8 cellular contexts compared by ENCODE assay signal in genomic region chr1:35886606-35887431, GRCh38. TPM values are rescaled to one million over a fixed set of nuclear protein-coding genes. Genes with fewer than 3 reads are reported as not detected.
DNase-seq lines count a peak whose midpoint lies in the region; ATAC-seq and TF ChIP-seq lines count a peak whose summit lies in the region.

No MANE protein-coding gene starts in this region.

- no peak overlapping the region for H4K91ac ChIP-seq in H9 (ENCODE audit: insufficient read length, low read depth, low read length)

- no peak overlapping the region for H2AFZ ChIP-seq in H9 (ENCODE audit: low read length)

- WGBS in H9 (ENCODE audit: extremely low coverage, insufficient read length, low lambda C conversion rate) = no CpG with 5 or more reads among the region's 3 CpGs

- H3K14ac ChIP-seq in H9 (ENCODE audit: insufficient read depth, low read length) = no peak overlapping the region

- H3K18ac ChIP-seq in H9 (ENCODE audit: insufficient read length, low read depth, low read length) = no peak overlapping the region

- H4K5ac ChIP-seq in H9 (ENCODE audit: insufficient read length, low read depth, low read length) = no peak overlapping the region

- H3K4me1 ChIP-seq in H9 (ENCODE audit: insufficient read depth, low read length) = peaks cover 16% of the 10 kb centered on the region
- peaks cover 18% of the 10 kb centered on the region for H3K4me1 ChIP-seq in effector memory CD4-positive, alpha-beta T cell (ENCODE audit: control insufficient read depth, insufficient read depth, low read length, poor library complexity, severe bottlenecking)

- no peak overlapping the region for H3K56ac ChIP-seq in H9 (ENCODE audit: insufficient read length, low read depth, low read length)

- no peak overlapping the region for H3T11ph ChIP-seq in H9 (ENCODE audit: low read length)

- H3K27ac ChIP-seq in H9 (ENCODE audit: insufficient read length, low read depth, low read length) (no peak overlapping the region), VCaP (peak overlapping the region; percentile 28; the same call in 1 of the 2 replicates), dorsolateral prefrontal cortex (peak overlapping the region in 17 of 59 donors; percentile 2 to 66 (median 40))
- no peak overlapping the region for H3K27ac ChIP-seq in effector memory CD4-positive, alpha-beta T cell (ENCODE audit: insufficient read depth, low read length, poor library complexity, severe bottlenecking)

- H3K4me2 ChIP-seq in H9 (ENCODE audit: insufficient read depth, insufficient read length, low read length) = peak overlapping the region; percentile 72

- TF ChIP-seq CTCF in H9 (conservative IDR thresholded peaks at IDR 0.05) = no peak
- TF ChIP-seq CTCF in VCaP (conservative IDR thresholded peaks at IDR 0.05) = no peak
- TF ChIP-seq CTCF in dorsolateral prefrontal cortex (IDR thresholded peaks at IDR 0.05 in 54 of 56, conservative IDR thresholded peaks at IDR 0.05 in 2 of 56; ENCODE audit: low read depth in 1 of 56, partially characterized antibody in 56 of 56) = no peak

- H2BK20ac ChIP-seq in H9 (ENCODE audit: low read depth, low read length, poor library complexity, severe bottlenecking) = no peak overlapping the region

- H2BK12ac ChIP-seq in H9 (ENCODE audit: insufficient read length, low read depth, low read length) = no peak overlapping the region

- no peak overlapping the region for H4K8ac ChIP-seq in H9 (replicated peaks; ENCODE audit: insufficient read length, low read depth, low read length)

- H3K4me3 Mint-ChIP-seq in H9 = peak overlapping the region; percentile 69 to 82

- H3K27me3 ChIP-seq in H9 (ENCODE audit: insufficient read depth, low read length) = no peaks in the 10 kb centered on the region
- no peaks in the 10 kb centered on the region for H3K27me3 ChIP-seq in dorsolateral prefrontal cortex
- H3K27me3 ChIP-seq in effector memory CD4-positive, alpha-beta T cell (replicated peaks; ENCODE audit: control insufficient read depth, insufficient read depth, low read length, poor library complexity, severe bottlenecking) = no peaks in the 10 kb centered on the region

- no peak overlapping the region for H2BK15ac ChIP-seq in H9 (ENCODE audit: low read depth, low read length)

- no peak overlapping the region for H3K4ac ChIP-seq in H9 (ENCODE audit: low read depth, low read length)

- peaks cover 24% of the 10 kb centered on the region; the same call in 1 of the 2 replicates for H3K79me2 ChIP-seq in H9 (ENCODE audit: insufficient read depth, low read length)

- no peak overlapping the region for H2BK120ac ChIP-seq in H9 (ENCODE audit: low read depth, low read length, poor library complexity, severe bottlenecking)

- intact Hi-C loops in dorsolateral prefrontal cortex (cut with DNase I) = loop anchor here in 1 of 2 donors (10.0 kb wide), 1 partner anchor 198 kb away; the partner anchor contains the start of genes ADPRS and TEKT2

- H3K36me3 Mint-ChIP-seq in H9 (ENCODE audit: insufficient read depth in 1 of 3, low read depth in 3 of 3) = peaks cover 14 to 31% (median 28%) of the 10 kb centered on the region in 3 experiments; a peak in 6 of 7 replicates

- H2AK5ac ChIP-seq in H9 (ENCODE audit: insufficient read length, low read length) = no peak overlapping the region

- peaks cover 45 to 47% of the 10 kb centered on the region in 2 experiments for H3K4me1 Mint-ChIP-seq in H9

- no peak overlapping the region for H2BK5ac ChIP-seq in H9 (ENCODE audit: insufficient read length, low read length)

- DNase-seq in COLO668 (lab: John Stamatoyannopoulos, UW; ENCODE audit: unreplicated experiment) (peak; percentile 26), H9 (no peak), lung microvascular endothelial cell (ENCODE audit: low read depth in 2 of 2) (peak; percentile 16 to 37), dorsolateral prefrontal cortex (no peak), NCI-H345 (lab: John Stamatoyannopoulos, UW) (no peak)
- DNase-seq in effector memory CD4-positive, alpha-beta T cell = no peak

- H3K36me3 ChIP-seq in effector memory CD4-positive, alpha-beta T cell (ENCODE audit: control insufficient read depth, insufficient read depth, low read length) = peaks cover 8% of the 10 kb centered on the region

- H3K79me1 ChIP-seq in H9 (ENCODE audit: insufficient read depth, low read depth, low read length, poor library complexity, severe bottlenecking) = peaks cover 7% of the 10 kb centered on the region

- H3K27me3 Mint-ChIP-seq in H9 (ENCODE audit: low read depth) = no peaks in the 10 kb centered on the region

- no peak overlapping the region for H3K23ac ChIP-seq in H9 (ENCODE audit: insufficient read length, low read depth, low read length)

- peak overlapping the region; percentile 97 for H3K27ac Mint-ChIP-seq in H9

- peaks cover 4% of the 10 kb centered on the region for H4K20me1 ChIP-seq in H9 (ENCODE audit: control insufficient read depth, insufficient read depth, insufficient read length)

- H3K23me2 ChIP-seq in H9 (ENCODE audit: insufficient read length, low read depth, low read length, poor library complexity, severe bottlenecking) = peaks cover 13% of the 10 kb centered on the region

- H3K9me3 Mint-ChIP-seq in H9 = no peaks in the 10 kb centered on the region

- no peak overlapping the region for H3K4me3 ChIP-seq in dorsolateral prefrontal cortex
- H3K4me3 ChIP-seq in effector memory CD4-positive, alpha-beta T cell (ENCODE audit: insufficient read depth, low read depth, low read length, poor library complexity, severe bottlenecking) = no peak overlapping the region

- no peaks in the 10 kb centered on the region for H3K9me3 ChIP-seq in H9 (ENCODE audit: control insufficient read depth, low read depth, low read length)
- no peaks in the 10 kb centered on the region for H3K9me3 ChIP-seq in effector memory CD4-positive, alpha-beta T cell (ENCODE audit: control insufficient read depth, low read length)

- no peak overlapping the region for H3K9ac ChIP-seq in H9 (ENCODE audit: extremely low read depth, insufficient read length, low read length)

- ATAC-seq in HG02852 (IDR thresholded peaks at IDR 0.05; ENCODE audit: unreplicated experiment) = no peak

RNA-seq across cellular contexts. Expression of gene AGO1, which starts 3.8 kb away (rescaled TPM):
- total RNA-seq in H9 (2021) = 71.6 and 74.2 TPM in 2 replicates
- 8.1 and 8.3 TPM in 2 replicates for total RNA-seq in lung microvascular endothelial cell
- 10 to 100 TPM; 37.9 to 56.3 (median 44.8) TPM for total RNA-seq in dorsolateral prefrontal cortex

RNA-seq across cellular contexts. Expression of gene AGO3, which starts 44.1 kb away (rescaled TPM):
- total RNA-seq in H9 (2021) (23.6 and 27.0 TPM in 2 replicates), lung microvascular endothelial cell (5.0 and 8.5 TPM in 2 replicates), dorsolateral prefrontal cortex (10 to 100 TPM; 29.2 to 63.9 (median 43.8) TPM)

Comparison
In these comparisons a context has a peak if more than half of its experiments do, and no peak if none do; other contexts are left out.
1. DNase-seq: peak in COLO668 (single experiment) and lung microvascular endothelial cell (2 of 2); none in H9 (single experiment), dorsolateral prefrontal cortex (0 of 10), NCI-H345 (single experiment) and effector memory CD4-positive, alpha-beta T cell (0 of 3).